In genomic region chr11:876550-876949, GRCh38 we compare ENCODE assay signal across 15 cellular contexts. TPM values are rescaled to one million over a fixed set of nuclear protein-coding genes. Genes with fewer than 3 reads are reported as not detected.
DNase-seq lines count a peak whose midpoint lies in the region; ATAC-seq and TF ChIP-seq lines count a peak whose summit lies in the region.
"Had no signal": no experiment of that assay in that cellular context is flagged by ENCODE, and none has a peak within 500 bp of the region (broad histone marks: within the 10 kb centered on the region; RNA-seq: fewer than 3 reads in every experiment).

No MANE protein-coding gene starts in this region.

- H3K27ac ChIP-seq in tibial artery, result no peak overlapping the region
- H3K27ac ChIP-seq: BLaER1 treated with 17β-estradiol and CSF1 and Interleukin-3, amounts not matched to agents 10 nM and 100 nM; stomach; VCaP had no signal

- peak; percentile 69 for DNase-seq in COR-L47 (lab: John Stamatoyannopoulos, UW)
- peak; percentile 79 for DNase-seq in NCI-H1694 treated with DMSO at 0.1 percent for 48 hours (lab: John Stamatoyannopoulos, UW)
- peak; percentile 13 to 30 for DNase-seq in dermis microvascular lymphatic vessel endothelial cell (ENCODE audit: low read depth in 2 of 2)
- peak; percentile 39 for DNase-seq in midbrain (lab: John Stamatoyannopoulos, UW)
- DNase-seq in activated CD8-positive, alpha-beta memory T cell treated with anti-CD3 and anti-CD28 coated beads, Interleukin-2, amount 50 U/mL, for 4 hours, result no peak
- no peak for DNase-seq in kidney glomerular epithelial cell (lab: John Stamatoyannopoulos, UW)
- no peak for DNase-seq in tibial artery
- DNase-seq: activated naive CD4-positive, alpha-beta T cell treated with anti-CD3 and anti-CD28 coated beads, Interleukin-2, amount 10 ng/mL, durations not matched to agents 7 days and 5 days; GDM1; mucosa of descending colon; NCI-H748 treated with DMSO at 0.1 percent for 48 hours; stomach had no signal

- H3K9me3 ChIP-seq in tibial artery, result no peaks in the 10 kb centered on the region
- H3K9me3 ChIP-seq: BLaER1 treated with 17β-estradiol and CSF1 and Interleukin-3, amounts not matched to agents 10 nM and 100 nM; mucosa of descending colon; stomach had no signal

- H3K4me1 ChIP-seq in tibial artery, result no peaks in the 10 kb centered on the region
- H3K4me1 ChIP-seq: BLaER1 treated with 17β-estradiol and CSF1 and Interleukin-3, amounts not matched to agents 10 nM and 100 nM; stomach had no signal

- peaks cover 6 to 59% (median 15%) of the 10 kb centered on the region in 3 donors for H3K36me3 ChIP-seq in tibial artery

- no peak overlapping the region for H3K4me3 ChIP-seq in tibial artery
- H3K4me3 ChIP-seq: BLaER1 treated with 17β-estradiol and CSF1 and Interleukin-3, amounts not matched to agents 10 nM and 100 nM; mucosa of descending colon; stomach had no signal

- intact Hi-C loops in tibial artery (cut with DNase I; ENCODE audit: low total_unique reads), result no loop called here

- ATAC-seq in HG03039 (IDR thresholded peaks at IDR 0.05; ENCODE audit: unreplicated experiment), result no peak
- ATAC-seq: mucosa of descending colon had no signal

- no peak for TF ChIP-seq CTCF in tibial artery (IDR thresholded peaks at IDR 0.05)

- H3K27me3 ChIP-seq in tibial artery, result no peaks in the 10 kb centered on the region
- H3K27me3 ChIP-seq: BLaER1 treated with 17β-estradiol and CSF1 and Interleukin-3, amounts not matched to agents 10 nM and 100 nM; stomach had no signal

RNA-seq across cellular contexts. Expression of gene TSPAN4, which starts 33.9 kb away (rescaled TPM):
- 73.4 and 118 TPM in 2 replicates for total RNA-seq in dermis microvascular lymphatic vessel endothelial cell

RNA-seq across cellular contexts. Expression of gene CHID1, which starts 34.1 kb away (rescaled TPM):
- 29.5 and 39.8 TPM in 2 replicates for total RNA-seq in dermis microvascular lymphatic vessel endothelial cell

RNA-seq across cellular contexts. Expression of gene POLR2L, which starts 34.2 kb away (rescaled TPM):
- total RNA-seq in dermis microvascular lymphatic vessel endothelial cell, result 200 and 256 TPM in 2 replicates

RNA-seq across cellular contexts. Expression of gene CD151, which starts 43.8 kb away (rescaled TPM):
- total RNA-seq in dermis microvascular lymphatic vessel endothelial cell, result 498 and 1,021 TPM in 2 replicates

RNA-seq across cellular contexts. Expression of gene CRACR2B, which starts 48.8 kb away (rescaled TPM):
- 12.1 and 16.9 TPM in 2 replicates for total RNA-seq in dermis microvascular lymphatic vessel endothelial cell

Comparison
In these comparisons a context has a peak if more than half of its experiments do, and no peak if none do; other contexts are left out.
1. DNase-seq: peak in COR-L47 (single experiment), NCI-H1694 treated with DMSO at 0.1 percent for 48 hours (single experiment), dermis microvascular lymphatic vessel endothelial cell (2 of 2) and midbrain (single experiment); none in activated CD8-positive, alpha-beta memory T cell treated with anti-CD3 and anti-CD28 coated beads, Interleukin-2, amount 50 U/mL, for 4 hours (single experiment), kidney glomerular epithelial cell (single experiment) and tibial artery (0 of 2).